In the genomic region with DNA sequence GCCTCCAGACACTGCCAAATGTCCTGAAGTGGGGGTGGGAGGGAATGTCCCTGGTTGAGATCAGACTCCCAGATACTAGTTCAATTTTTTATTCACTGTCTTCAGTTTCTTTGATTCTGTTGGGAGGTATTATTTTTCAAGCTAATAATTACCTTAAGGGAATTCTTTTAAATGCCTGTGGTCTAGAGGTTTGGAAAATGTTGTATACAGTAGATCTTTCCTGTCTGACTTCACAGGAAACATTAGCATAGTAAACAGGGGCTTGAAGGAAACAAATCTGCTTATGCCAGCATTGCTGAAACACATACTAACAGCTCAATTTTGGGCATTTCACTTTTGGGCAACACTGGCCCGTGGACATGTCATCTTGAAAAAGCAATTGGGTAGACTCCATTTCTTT, we compare ENCODE assay signal across 12 cellular contexts.
"Had no signal": no experiment of that assay in that cellular context is flagged by ENCODE, and none has a peak within 500 bp of the region (broad histone marks: within the 10 kb centered on the region; RNA-seq: fewer than 3 reads in every experiment).

No MANE protein-coding gene starts in this region.

- H3K4me1 Mint-ChIP-seq: stimulated activated effector memory CD8-positive, alpha-beta T cell treated with anti-CD3 and anti-CD28 coated beads, Interleukin-12 subunit alpha, Interleukin-12 subunit beta, amount 100 ng/mL, for 72 hours had no signal

- ATAC-seq: esophagus mucosa; left colon; stimulated activated effector memory CD8-positive, alpha-beta T cell treated with anti-CD3 and anti-CD28 coated beads, Interleukin-12 subunit alpha, Interleukin-12 subunit beta, amount 100 ng/mL, for 72 hours had no signal

- DNase-seq: activated CD4-positive, alpha-beta T cell treated with anti-CD3 and anti-CD28 coated beads, Interleukin-2, amount 10 ng/mL, durations not matched to agents 7 days and 5 days; activated gamma-delta T cell treated with Interleukin-2 at 50 U/mL for 16 hours; activated naive CD8-positive, alpha-beta T cell treated with anti-CD3 and anti-CD28 coated beads for 36 hours; aorta; foreskin fibroblast; left colon; retina had no signal

- H3K4me3 ChIP-seq: breast epithelium, lung had no signal

- H3K9me3 Mint-ChIP-seq: activated CD4-positive, alpha-beta T cell treated with anti-CD3 and anti-CD28 coated beads, Interleukin-2, amount 10 ng/mL, durations not matched to agents 7 days and 5 days; activated naive CD8-positive, alpha-beta T cell treated with anti-CD3 and anti-CD28 coated beads for 36 hours; dendritic cell treated with granulocyte-macrophage colony-stimulating factor and Interleukin-4, amounts not matched to agents 40 ng/mL and 50 ng/mL, for 4 days; stimulated activated effector memory CD8-positive, alpha-beta T cell treated with anti-CD3 and anti-CD28 coated beads, Interleukin-12 subunit alpha, Interleukin-12 subunit beta, amount 100 ng/mL, for 72 hours had no signal

- H3K27me3 ChIP-seq: breast epithelium had no signal

- H3K27ac ChIP-seq: breast epithelium had no signal

- H3K4me3 Mint-ChIP-seq: activated CD4-positive, alpha-beta T cell treated with anti-CD3 and anti-CD28 coated beads, Interleukin-2, amount 10 ng/mL, durations not matched to agents 7 days and 5 days; activated naive CD8-positive, alpha-beta T cell treated with anti-CD3 and anti-CD28 coated beads for 36 hours; dendritic cell treated with granulocyte-macrophage colony-stimulating factor and Interleukin-4, amounts not matched to agents 40 ng/mL and 50 ng/mL, for 4 days; stimulated activated effector memory CD8-positive, alpha-beta T cell treated with anti-CD3 and anti-CD28 coated beads, Interleukin-12 subunit alpha, Interleukin-12 subunit beta, amount 100 ng/mL, for 72 hours had no signal

- H3K27me3 Mint-ChIP-seq: activated CD4-positive, alpha-beta T cell treated with anti-CD3 and anti-CD28 coated beads, Interleukin-2, amount 10 ng/mL, durations not matched to agents 7 days and 5 days; activated naive CD8-positive, alpha-beta T cell treated with anti-CD3 and anti-CD28 coated beads for 36 hours; dendritic cell treated with granulocyte-macrophage colony-stimulating factor and Interleukin-4, amounts not matched to agents 40 ng/mL and 50 ng/mL, for 4 days had no signal

- H3K27ac Mint-ChIP-seq: activated CD4-positive, alpha-beta T cell treated with anti-CD3 and anti-CD28 coated beads, Interleukin-2, amount 10 ng/mL, durations not matched to agents 7 days and 5 days; activated naive CD8-positive, alpha-beta T cell treated with anti-CD3 and anti-CD28 coated beads for 36 hours; dendritic cell treated with granulocyte-macrophage colony-stimulating factor and Interleukin-4, amounts not matched to agents 40 ng/mL and 50 ng/mL, for 4 days; stimulated activated effector memory CD8-positive, alpha-beta T cell treated with anti-CD3 and anti-CD28 coated beads, Interleukin-12 subunit alpha, Interleukin-12 subunit beta, amount 100 ng/mL, for 72 hours had no signal

- H3K36me3 ChIP-seq: breast epithelium had no signal

- H3K4me1 ChIP-seq: breast epithelium had no signal
